Comparison of ENCODE assay signal across 1 cellular context in the genomic region with DNA sequence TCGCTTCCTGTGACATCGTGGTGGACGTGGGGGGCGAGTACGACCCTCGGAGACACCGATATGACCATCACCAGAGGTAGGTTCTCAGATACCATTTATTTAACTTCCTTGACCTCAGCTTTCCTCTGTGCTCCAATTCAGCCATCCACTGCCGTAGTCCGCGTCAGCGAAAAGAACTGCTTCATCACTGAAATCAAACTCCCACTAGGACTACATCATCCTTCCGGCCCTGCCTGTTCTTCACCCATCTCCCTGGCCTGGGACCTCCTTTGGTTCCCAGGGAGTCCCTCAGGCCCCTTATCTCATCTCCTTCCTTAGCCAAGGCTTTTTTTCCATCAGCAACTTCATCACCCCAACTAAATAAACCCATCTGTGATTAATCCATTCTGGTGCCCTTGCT.
TF ChIP-seq lines count a peak whose summit lies in the region.

No MANE protein-coding gene starts in this region.

TF ChIP-seq in GM23338, 12 proteins besides CTCF, POLR2A, EP300 and RAD21 (continued from another document):
- no peak for TF ChIP-seq REST (IDR thresholded peaks at IDR 0.05; ENCODE audit: unreplicated experiment)
- TF ChIP-seq ZNF331 (CRISPR knock-in tag; IDR thresholded peaks at IDR 0.05; ENCODE audit: low read depth): no peak
